9 cellular contexts compared by ENCODE assay signal in genomic region chr6:7311171-7311570, GRCh38. TPM values are rescaled to one million over a fixed set of nuclear protein-coding genes. Genes with fewer than 3 reads are reported as not detected.
DNase-seq lines count a peak whose midpoint lies in the region; ATAC-seq and TF ChIP-seq lines count a peak whose summit lies in the region.
"Had no signal": no experiment of that assay in that cellular context is flagged by ENCODE, and none has a peak within 500 bp of the region (broad histone marks: within the 10 kb centered on the region; RNA-seq: fewer than 3 reads in every experiment).

No MANE protein-coding gene starts in this region.

- H3K79me1 ChIP-seq in IMR-90 (ENCODE audit: low read depth in 1 of 2, low read length in 2 of 2), result peaks cover 11 to 26% of the 10 kb centered on the region in 2 experiments; a peak in 3 of 4 replicates
- peaks cover 2% of the 10 kb centered on the region for H3K79me1 ChIP-seq in mesendoderm (ENCODE audit: low read length)

- H3K27ac ChIP-seq in CD4-positive, alpha-beta T cell (ENCODE audit: low read depth, low read length), result no peak overlapping the region
- H3K27ac ChIP-seq in IMR-90 (ENCODE audit: insufficient read depth, low read length) (peak overlapping the region; percentile 3; the same call in 1 of the 2 replicates), mesendoderm (ENCODE audit: low read depth, low read length) (no peak overlapping the region), tibial artery (no peak overlapping the region)

- no peak overlapping the region for H4K91ac ChIP-seq in IMR-90 (ENCODE audit: insufficient read depth, low read depth, low read length)

- POLR2A ChIA-PET in CD4-positive, alpha-beta T cell (lab: Charles Lee), result interaction anchor here (5.5 kb wide), 1 partner anchor 79 kb away, joined by 48 read pairs; the partner anchor contains the start of genes CAGE1 and RIOK1
- POLR2A ChIA-PET in IMR-90 (lab: Charles Lee; ENCODE audit: unreplicated experiment), result no interaction called here

- H2AFZ ChIP-seq in IMR-90 (replicated peaks; ENCODE audit: low read length, poor library complexity), result no peak overlapping the region

- H3K9ac ChIP-seq in IMR-90 (ENCODE audit: low read depth, low read length) (peak overlapping the region; percentile 42; the same call in 1 of the 2 replicates), mesendoderm (ENCODE audit: low read length) (peak overlapping the region; percentile 14)

- H3K4me3 ChIP-seq in IMR-90 (ENCODE audit: insufficient read depth, low read depth, low read length) (peak overlapping the region; percentile 22; the same call in 1 of the 2 replicates), astrocyte of the spinal cord (ENCODE audit: low read depth, low read length) (peak overlapping the region; percentile 96), mesendoderm (ENCODE audit: low read length) (no peak overlapping the region), tibial artery (no peak overlapping the region)

- no peak overlapping the region for H2BK20ac ChIP-seq in IMR-90 (ENCODE audit: low read depth, low read length)

- H2AK9ac ChIP-seq in IMR-90 (replicated peaks; ENCODE audit: low read depth, low read length, poor library complexity), result no peak overlapping the region

- H3K9me3 Mint-ChIP-seq in CD4-positive, alpha-beta T cell, result no peaks in the 10 kb centered on the region

- H3K4ac ChIP-seq in IMR-90 (ENCODE audit: low read depth, low read length) (no peak overlapping the region), mesendoderm (ENCODE audit: low read depth, low read length) (no peak overlapping the region)

- dilution Hi-C loops in IMR-90 (cut with HindIII; ENCODE audit: low sequenced_read_pairs, unreplicated experiment), result no loop called here

- no peak for DNase-seq in CD4-positive, alpha-beta T cell
- DNase-seq in IMR-90, result no peak
- DNase-seq in astrocyte of the spinal cord (ENCODE audit: low read depth, low spot score), result peak; percentile 4
- no peak for DNase-seq in mesendoderm
- DNase-seq in activated gamma-delta T cell (lab: John Stamatoyannopoulos, UW), result no peak
- DNase-seq in tibial artery, result no peak
- DNase-seq: nucleus accumbens had no signal

- peak overlapping the region; percentile 84 for H3K4me3 Mint-ChIP-seq in CD4-positive, alpha-beta T cell

- H4K8ac ChIP-seq in IMR-90 (ENCODE audit: low read depth in 2 of 2, low read length in 2 of 2) (no peak overlapping the region), mesendoderm (ENCODE audit: low read depth, low read length) (no peak overlapping the region)

- H3K79me2 ChIP-seq in mesendoderm (ENCODE audit: control insufficient read depth, insufficient read depth, low read length), result peaks cover 22% of the 10 kb centered on the region

- no peak for TF ChIP-seq CTCF in CD4-positive, alpha-beta T cell (IDR thresholded peaks at IDR 0.05)
- TF ChIP-seq CTCF in IMR-90 (conservative IDR thresholded peaks at IDR 0.05; ENCODE audit: low read depth, low read length), result no peak
- TF ChIP-seq CTCF in astrocyte of the spinal cord (IDR thresholded peaks at IDR 0.05; ENCODE audit: low read depth, low read length), result no peak
- no peak for TF ChIP-seq CTCF in tibial artery (IDR thresholded peaks at IDR 0.05)

- H3K9me1 ChIP-seq in IMR-90 (ENCODE audit: insufficient read depth, low read length), result no peaks in the 10 kb centered on the region

- H2BK120ac ChIP-seq in IMR-90 (ENCODE audit: low read depth, low read length) (no peak overlapping the region; the same call in 1 of the 2 replicates), mesendoderm (ENCODE audit: low read depth, low read length) (no peak overlapping the region)

- intact Hi-C loops in CD4-positive, alpha-beta T cell (cut with DNase I, micrococcal nuclease), result loop anchor here in 1 of 2 experiments (5.0 to 10.0 kb wide), 4 partner anchors 196 to 1126 kb away; partner anchors contain the start of genes BLOC1S5, EEF1E1 and SLC35B3
- intact Hi-C loops in IMR-90 (cut with micrococcal nuclease), result loop anchor here (5.0 kb wide), 2 partner anchors 231 to 281 kb away; partner anchors contain the start of genes DSP and SNRNP48
- intact Hi-C loops in tibial artery (cut with DNase I; ENCODE audit: low total_unique reads), result loop anchor here (5.0 kb wide), 1 partner anchor 81 kb away; no protein-coding TSS in a partner anchor

- TF ChIP-seq RAD21 in IMR-90 (IDR thresholded peaks at IDR 0.05; ENCODE audit: low read length), result no peak

- no peaks in the 10 kb centered on the region for H3K9me3 ChIP-seq in CD4-positive, alpha-beta T cell (ENCODE audit: control insufficient read depth, low read length)
- H3K9me3 ChIP-seq in IMR-90 (ENCODE audit: control insufficient read depth, insufficient read depth, low read length) (no peaks in the 10 kb centered on the region), tibial artery (no peaks in the 10 kb centered on the region)

- peak overlapping the region; percentile 54 for H3K27ac Mint-ChIP-seq in CD4-positive, alpha-beta T cell

- CTCF ChIA-PET in CD4-positive, alpha-beta T cell (lab: Charles Lee), result interaction anchor here (0.8 kb wide), 1 partner anchor 36 kb away, joined by 3 read pairs; no protein-coding TSS in a partner anchor
- CTCF ChIA-PET in IMR-90 (lab: Yijun Ruan, JAX), result interaction anchor here (1.0 kb wide), 1 partner anchor 24 kb away, joined by 3 read pairs; no protein-coding TSS in a partner anchor

- H3K23ac ChIP-seq in IMR-90 (ENCODE audit: low read depth, low read length) (peak overlapping the region; percentile 83; the same call in 1 of the 2 replicates), mesendoderm (ENCODE audit: low read length) (no peak overlapping the region)

- peak overlapping the region; percentile 13 for H2BK5ac ChIP-seq in IMR-90 (ENCODE audit: low read depth, low read length, poor library complexity, severe bottlenecking)
- H2BK5ac ChIP-seq in mesendoderm (ENCODE audit: low read length), result no peak overlapping the region

- no CpG with 5 or more reads among the region's 1 CpG for WGBS in IMR-90 (ENCODE audit: extremely low coverage in 2 of 2, insufficient read length in 1 of 2), 2 experiments
- no CpG with 5 or more reads among the region's 1 CpG for WGBS in mesendoderm (ENCODE audit: extremely low coverage, insufficient coverage, low lambda C conversion rate)

- H3K4me1 ChIP-seq in IMR-90 (ENCODE audit: control insufficient read depth, insufficient read depth, low read length), result peaks cover 5% of the 10 kb centered on the region
- no peaks in the 10 kb centered on the region for H3K4me1 ChIP-seq in mesendoderm (ENCODE audit: control insufficient read depth, low read depth, low read length)
- peaks cover 0 to 35% (median 16%) of the 10 kb centered on the region in 4 donors for H3K4me1 ChIP-seq in tibial artery

- H3K4me1 Mint-ChIP-seq in CD4-positive, alpha-beta T cell (ENCODE audit: low read depth), result peaks cover 65% of the 10 kb centered on the region

- H2AK5ac ChIP-seq in IMR-90 (ENCODE audit: low read depth, low read length) (no peak overlapping the region), mesendoderm (ENCODE audit: low read length) (no peak overlapping the region)

- no peak for TF ChIP-seq POLR2A in IMR-90 (IDR thresholded peaks at IDR 0.05; ENCODE audit: low read depth, low read length)

- no peak for ATAC-seq in CD4-positive, alpha-beta T cell (ENCODE audit: poor library complexity)
- no peak for ATAC-seq in IMR-90 (ENCODE audit: low read depth)
- ATAC-seq in HG02759 (IDR thresholded peaks at IDR 0.05; ENCODE audit: unreplicated experiment), result no peak
- no peak for ATAC-seq in HG02852 (IDR thresholded peaks at IDR 0.05; ENCODE audit: unreplicated experiment)

- H3K36me3 ChIP-seq in IMR-90 (ENCODE audit: control insufficient read depth, insufficient read depth, low read length), result peaks cover 14% of the 10 kb centered on the region
- no peaks in the 10 kb centered on the region for H3K36me3 ChIP-seq in mesendoderm (ENCODE audit: control insufficient read depth, insufficient read depth, low read length)
- H3K36me3 ChIP-seq in tibial artery, result peaks cover 0 to 34% (median 19%) of the 10 kb centered on the region in 3 donors

- no peak overlapping the region for H3K18ac ChIP-seq in IMR-90 (ENCODE audit: low read depth, low read length)
- no peak overlapping the region for H3K18ac ChIP-seq in mesendoderm (ENCODE audit: low read length)

- H4K20me1 ChIP-seq in IMR-90 (ENCODE audit: insufficient read depth, low read length), result peaks cover 14% of the 10 kb centered on the region; the same call in 1 of the 2 replicates

- H3K4me2 ChIP-seq in IMR-90 (ENCODE audit: low read depth, low read length) (peak overlapping the region; percentile 93), mesendoderm (ENCODE audit: low read length) (peak overlapping the region; percentile 10)

- no peaks in the 10 kb centered on the region for H3K27me3 ChIP-seq in CD4-positive, alpha-beta T cell (ENCODE audit: control insufficient read depth, insufficient read depth, low read length)
- H3K27me3 ChIP-seq in IMR-90 (ENCODE audit: control insufficient read depth, insufficient read depth, low read length), result no peaks in the 10 kb centered on the region
- H3K27me3 ChIP-seq in mesendoderm (ENCODE audit: insufficient read depth, low read length, poor library complexity), result no peaks in the 10 kb centered on the region
- H3K27me3 ChIP-seq in tibial artery, result no peaks in the 10 kb centered on the region

- H3K27me3 Mint-ChIP-seq in CD4-positive, alpha-beta T cell, result no peaks in the 10 kb centered on the region

- H3K14ac ChIP-seq in IMR-90 (replicated peaks; ENCODE audit: low read depth, low read length), result peak overlapping the region; percentile 47

- in situ Hi-C loops in IMR-90 (cut with MboI; ENCODE audit: low sequenced_read_pairs) (no loop called here), astrocyte of the spinal cord (cut with HindIII; ENCODE audit: low sequenced_read_pairs) (no loop called here)

- H4K5ac ChIP-seq in IMR-90 (ENCODE audit: low read depth, low read length), result no peak overlapping the region
- no peak overlapping the region for H4K5ac ChIP-seq in mesendoderm (ENCODE audit: low read length)

- H3K56ac ChIP-seq in IMR-90 (ENCODE audit: extremely low read depth, insufficient read depth, low read length), result no peak overlapping the region
- H3K56ac ChIP-seq in mesendoderm (ENCODE audit: low read length), result no peak overlapping the region

- H3K36me3 Mint-ChIP-seq in CD4-positive, alpha-beta T cell (ENCODE audit: low read depth), result peaks cover 47% of the 10 kb centered on the region

- no TSS peak for BruUV-seq in IMR-90 (replicated peaks; lab: Mats Ljungman, UMichigan)

- H2BK15ac ChIP-seq in IMR-90 (ENCODE audit: low read depth, low read length) (no peak overlapping the region), mesendoderm (replicated peaks; ENCODE audit: low read depth) (no peak overlapping the region)

TF ChIP-seq in IMR-90, 13 proteins besides CTCF, POLR2A, EP300 and RAD21 (continues in another document):
- TF ChIP-seq CHD1 (IDR thresholded peaks at IDR 0.05; ENCODE audit: low read depth, low read length), result no peak
- TF ChIP-seq CEBPB (IDR thresholded peaks at IDR 0.05; ENCODE audit: low read depth, low read length), result no peak
- TF ChIP-seq MAFK (IDR thresholded peaks at IDR 0.05; ENCODE audit: low read depth, low read length), result peak; percentile 98

RNA-seq across cellular contexts. Expression of gene SSR1, which starts 1.8 kb away (rescaled TPM):
- total RNA-seq in CD4-positive, alpha-beta T cell, result 10 to 100 TPM; 49.6 to 55.1 TPM
- 120 and 213 TPM in 2 replicates for total RNA-seq in IMR-90 (2012; rRNA removed)
- 110 and 115 TPM in 2 replicates for polyA plus RNA-seq in IMR-90 (2012; rRNA removed)
- polyA plus RNA-seq in IMR-90 (2012; cell fraction: cytosol; rRNA removed), result 16.4 and 30.1 TPM in 2 replicates
- 4.4 and 31.2 TPM in 2 replicates for polyA plus RNA-seq in IMR-90 (2012; cell fraction: nucleus; rRNA removed; ENCODE audit: low replicate concordance)
- polyA plus RNA-seq in mesendoderm (2013, experiment 1 of 2), result 80.3 TPM
- polyA plus RNA-seq in mesendoderm (2013, experiment 2 of 2), result 80.3 TPM

Comparison
In these comparisons a context has a peak if more than half of its experiments do, and no peak if none do; other contexts are left out.
1. H3K4me3 ChIP-seq: peak in IMR-90 (single experiment) and astrocyte of the spinal cord (single experiment); none in mesendoderm (single experiment) and tibial artery (0 of 2).